12 cellular contexts compared by ENCODE assay signal in genomic region chr1:223725578-223725977, GRCh38. TPM values are rescaled to one million over a fixed set of nuclear protein-coding genes. Genes with fewer than 3 reads are reported as not detected.
DNase-seq lines count a peak whose midpoint lies in the region; ATAC-seq and TF ChIP-seq lines count a peak whose summit lies in the region.
"Had no signal": no experiment of that assay in that cellular context is flagged by ENCODE, and none has a peak within 500 bp of the region (broad histone marks: within the 10 kb centered on the region; RNA-seq: fewer than 3 reads in every experiment).

No MANE protein-coding gene starts in this region.

- peaks cover 4 to 50% (median 22%) of the 10 kb centered on the region in 3 donors for H3K36me3 Mint-ChIP-seq in naive thymus-derived CD8-positive, alpha-beta T cell
- H3K36me3 Mint-ChIP-seq in WTC11 = peaks cover 13% of the 10 kb centered on the region

- DNase-seq in right atrium auricular region (ENCODE audit: low spot score) (no peak), cardiac septum (ENCODE audit: low spot score) (no peak), brain microvascular endothelial cell (no peak), GM19240 (ENCODE audit: insufficient read length, low spot score) (no peak), SJCRH30 (no peak), WTC11 (ENCODE audit: low spot score) (no peak)
- DNase-seq in naive thymus-derived CD8-positive, alpha-beta T cell = no peak
- DNase-seq: activated gamma-delta T cell treated with Interleukin-2 at 50 U/mL for 16 hours; erythroblast; NCI-H524; stimulated activated naive CD4-positive, alpha-beta T cell treated with Interleukin-2 at 50 U/mL for 16 hours had no signal

- H3K4me3 ChIP-seq in right atrium auricular region (no peak overlapping the region), brain microvascular endothelial cell (ENCODE audit: low read depth, low read length) (no peak overlapping the region), SJCRH30 (no peak overlapping the region)

- H3K36me3 ChIP-seq in right atrium auricular region (peaks cover 16% of the 10 kb centered on the region), brain microvascular endothelial cell (replicated peaks) (peaks cover 60% of the 10 kb centered on the region), SJCRH30 (peaks cover 52% of the 10 kb centered on the region)

- peak overlapping the region in 9 of 10 donors; percentile 51 to 88 (median 83) for H3K27ac Mint-ChIP-seq in naive thymus-derived CD8-positive, alpha-beta T cell
- H3K27ac Mint-ChIP-seq in WTC11 = no peak overlapping the region

- peak overlapping the region; percentile 68 to 71 for H3K27ac ChIP-seq in right atrium auricular region
- H3K27ac ChIP-seq in brain microvascular endothelial cell = peak overlapping the region; percentile 78
- no peak overlapping the region for H3K27ac ChIP-seq in SJCRH30

- H3K27me3 ChIP-seq in right atrium auricular region = no peaks in the 10 kb centered on the region
- H3K27me3 ChIP-seq in brain microvascular endothelial cell (replicated peaks) = no peaks in the 10 kb centered on the region
- no peaks in the 10 kb centered on the region for H3K27me3 ChIP-seq in SJCRH30

- TF ChIP-seq CTCF in right atrium auricular region (IDR thresholded peaks at IDR 0.05) (no peak), brain microvascular endothelial cell (IDR thresholded peaks at IDR 0.05; ENCODE audit: low read depth, low read length, missing control alignments) (no peak), WTC11 (IDR thresholded peaks at IDR 0.05) (no peak)

- H3K4me1 ChIP-seq in right atrium auricular region (peaks cover 0 to 56% of the 10 kb centered on the region in 2 donors), SJCRH30 (peaks cover 27% of the 10 kb centered on the region)

- no peaks in the 10 kb centered on the region for H3K27me3 Mint-ChIP-seq in naive thymus-derived CD8-positive, alpha-beta T cell
- peaks cover 93% of the 10 kb centered on the region for H3K27me3 Mint-ChIP-seq in WTC11 (ENCODE audit: low read depth)

- peaks cover 35 to 81% (median 72%) of the 10 kb centered on the region in 4 donors for H3K4me1 Mint-ChIP-seq in naive thymus-derived CD8-positive, alpha-beta T cell
- H3K4me1 Mint-ChIP-seq in WTC11 = peaks cover 37% of the 10 kb centered on the region

- no peak for ATAC-seq in naive thymus-derived CD8-positive, alpha-beta T cell
- ATAC-seq in GM18511 (IDR thresholded peaks at IDR 0.05; ENCODE audit: unreplicated experiment) (no peak), WTC11 (no peak)

- in situ Hi-C loops in brain microvascular endothelial cell (cut with HindIII; ENCODE audit: low pct_ligation_motif_present, low sequenced_read_pairs) = no loop called here

- POLR2A ChIA-PET in naive thymus-derived CD8-positive, alpha-beta T cell (lab: Charles Lee) = interaction anchor here (0.9 to 1.1 kb wide), 2 partner anchors 12 to 18 kb away, joined by 3 to 4 read pairs; no protein-coding TSS in a partner anchor
- POLR2A ChIA-PET in WTC11 (lab: Charles Lee) = no interaction called here

- H3K9me3 ChIP-seq in right atrium auricular region = no peaks in the 10 kb centered on the region
- H3K9me3 ChIP-seq in SJCRH30 (replicated peaks) = no peaks in the 10 kb centered on the region

- intact Hi-C loops in cardiac septum (cut with DNase I) = no loop called here

- CTCF ChIA-PET in WTC11 (lab: Charles Lee) = interaction anchor here (1.0 to 1.5 kb wide), 2 partner anchors 23 to 26 kb away, joined by 3 read pairs; no protein-coding TSS in a partner anchor

- H3K9me3 Mint-ChIP-seq in naive thymus-derived CD8-positive, alpha-beta T cell = no peaks in the 10 kb centered on the region
- no peaks in the 10 kb centered on the region for H3K9me3 Mint-ChIP-seq in WTC11

- peak overlapping the region in 5 of 10 donors; percentile 7 to 77 (median 39) for H3K4me3 Mint-ChIP-seq in naive thymus-derived CD8-positive, alpha-beta T cell
- no peak overlapping the region for H3K4me3 Mint-ChIP-seq in WTC11

TF ChIP-seq in WTC11, 78 proteins besides CTCF, POLR2A, EP300 and RAD21 (continues in another document):
- TF ChIP-seq NFYB (CRISPR knock-in tag; conservative IDR thresholded peaks at IDR 0.05; ENCODE audit: low read depth) (no peak), FOXP1 (CRISPR knock-in tag; IDR thresholded peaks at IDR 0.05; ENCODE audit: borderline replicate concordance) (no peak), AR (CRISPR knock-in tag; IDR thresholded peaks at IDR 0.05) (no peak), TEAD1 (CRISPR knock-in tag; IDR thresholded peaks at IDR 0.05) (no peak), MLX (CRISPR knock-in tag; IDR thresholded peaks at IDR 0.05) (no peak), ZBTB43 (CRISPR knock-in tag; IDR thresholded peaks at IDR 0.05) (no peak)
- TF ChIP-seq, protein P1, sequence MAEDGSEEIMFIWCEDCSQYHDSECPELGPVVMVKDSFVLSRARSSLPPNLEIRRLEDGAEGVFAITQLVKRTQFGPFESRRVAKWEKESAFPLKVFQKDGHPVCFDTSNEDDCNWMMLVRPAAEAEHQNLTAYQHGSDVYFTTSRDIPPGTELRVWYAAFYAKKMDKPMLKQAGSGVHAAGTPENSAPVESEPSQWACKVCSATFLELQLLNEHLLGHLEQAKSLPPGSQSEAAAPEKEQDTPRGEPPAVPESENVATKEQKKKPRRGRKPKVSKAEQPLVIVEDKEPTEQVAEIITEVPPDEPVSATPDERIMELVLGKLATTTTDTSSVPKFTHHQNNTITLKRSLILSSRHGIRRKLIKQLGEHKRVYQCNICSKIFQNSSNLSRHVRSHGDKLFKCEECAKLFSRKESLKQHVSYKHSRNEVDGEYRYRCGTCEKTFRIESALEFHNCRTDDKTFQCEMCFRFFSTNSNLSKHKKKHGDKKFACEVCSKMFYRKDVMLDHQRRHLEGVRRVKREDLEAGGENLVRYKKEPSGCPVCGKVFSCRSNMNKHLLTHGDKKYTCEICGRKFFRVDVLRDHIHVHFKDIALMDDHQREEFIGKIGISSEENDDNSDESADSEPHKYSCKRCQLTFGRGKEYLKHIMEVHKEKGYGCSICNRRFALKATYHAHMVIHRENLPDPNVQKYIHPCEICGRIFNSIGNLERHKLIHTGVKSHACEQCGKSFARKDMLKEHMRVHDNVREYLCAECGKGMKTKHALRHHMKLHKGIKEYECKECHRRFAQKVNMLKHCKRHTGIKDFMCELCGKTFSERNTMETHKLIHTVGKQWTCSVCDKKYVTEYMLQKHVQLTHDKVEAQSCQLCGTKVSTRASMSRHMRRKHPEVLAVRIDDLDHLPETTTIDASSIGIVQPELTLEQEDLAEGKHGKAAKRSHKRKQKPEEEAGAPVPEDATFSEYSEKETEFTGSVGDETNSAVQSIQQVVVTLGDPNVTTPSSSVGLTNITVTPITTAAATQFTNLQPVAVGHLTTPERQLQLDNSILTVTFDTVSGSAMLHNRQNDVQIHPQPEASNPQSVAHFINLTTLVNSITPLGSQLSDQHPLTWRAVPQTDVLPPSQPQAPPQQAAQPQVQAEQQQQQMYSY (CRISPR knock-in tag; IDR thresholded peaks at IDR 0.05) = no peak

RNA-seq across cellular contexts. Expression of gene CAPN2, which starts 13.2 kb away (rescaled TPM):
- total RNA-seq in right atrium auricular region (10 to 100 TPM; 61.4 to 72.3 TPM), cardiac septum (80.0 TPM), WTC11 (2021) (21.3 to 24.6 TPM (median 24.2 TPM) in 3 replicates)
- 10 to 100 TPM; 70.0 to 72.2 TPM for total RNA-seq in naive thymus-derived CD8-positive, alpha-beta T cell
- 100 to 1,000 TPM in 1 of 3 donors, 10 to 100 TPM in 2; 68.6 to 101 (median 83.7) TPM for polyA plus RNA-seq in naive thymus-derived CD8-positive, alpha-beta T cell
- 163 and 172 TPM in 2 replicates for total RNA-seq in SJCRH30 (2014; rRNA removed; shearing (Covaris generic))
